Comparison of ENCODE assay signal across 1 cellular context in the genomic region with DNA sequence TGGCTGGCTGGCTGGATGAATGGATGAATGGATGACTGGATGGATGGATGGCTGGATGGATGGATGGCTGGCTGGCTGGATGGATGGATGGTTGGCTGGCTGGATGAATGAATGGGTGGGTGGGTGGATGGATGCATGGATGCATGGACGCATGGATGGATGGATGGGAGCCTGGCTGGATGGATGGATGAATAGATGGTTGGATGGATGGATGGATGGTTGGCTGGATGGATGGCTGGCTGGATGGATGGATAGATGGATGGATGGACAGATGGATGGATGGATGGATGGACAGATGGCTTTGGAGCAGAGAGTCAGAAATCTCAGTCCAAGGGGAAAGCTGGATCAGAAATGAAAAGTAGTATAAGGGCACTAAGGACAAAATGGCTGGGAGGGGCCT.
TF ChIP-seq lines count a peak whose summit lies in the region.

No MANE protein-coding gene starts in this region.

TF ChIP-seq in SK-N-SH, 30 proteins besides CTCF, POLR2A, EP300 and RAD21 (continued from another document):
- TF ChIP-seq, protein P1, sequence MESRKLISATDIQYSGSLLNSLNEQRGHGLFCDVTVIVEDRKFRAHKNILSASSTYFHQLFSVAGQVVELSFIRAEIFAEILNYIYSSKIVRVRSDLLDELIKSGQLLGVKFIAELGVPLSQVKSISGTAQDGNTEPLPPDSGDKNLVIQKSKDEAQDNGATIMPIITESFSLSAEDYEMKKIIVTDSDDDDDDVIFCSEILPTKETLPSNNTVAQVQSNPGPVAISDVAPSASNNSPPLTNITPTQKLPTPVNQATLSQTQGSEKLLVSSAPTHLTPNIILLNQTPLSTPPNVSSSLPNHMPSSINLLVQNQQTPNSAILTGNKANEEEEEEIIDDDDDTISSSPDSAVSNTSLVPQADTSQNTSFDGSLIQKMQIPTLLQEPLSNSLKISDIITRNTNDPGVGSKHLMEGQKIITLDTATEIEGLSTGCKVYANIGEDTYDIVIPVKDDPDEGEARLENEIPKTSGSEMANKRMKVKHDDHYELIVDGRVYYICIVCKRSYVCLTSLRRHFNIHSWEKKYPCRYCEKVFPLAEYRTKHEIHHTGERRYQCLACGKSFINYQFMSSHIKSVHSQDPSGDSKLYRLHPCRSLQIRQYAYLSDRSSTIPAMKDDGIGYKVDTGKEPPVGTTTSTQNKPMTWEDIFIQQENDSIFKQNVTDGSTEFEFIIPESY (IDR thresholded peaks at IDR 0.05; ENCODE audit: borderline replicate concordance, low read depth): no peak
- TF ChIP-seq, protein P2, sequence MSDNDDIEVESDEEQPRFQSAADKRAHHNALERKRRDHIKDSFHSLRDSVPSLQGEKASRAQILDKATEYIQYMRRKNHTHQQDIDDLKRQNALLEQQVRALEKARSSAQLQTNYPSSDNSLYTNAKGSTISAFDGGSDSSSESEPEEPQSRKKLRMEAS (IDR thresholded peaks at IDR 0.05; ENCODE audit: low read depth): no peak
- TF ChIP-seq GATA2 (CRISPR knock-in tag; IDR thresholded peaks at IDR 0.05): no peak
- TF ChIP-seq MEF2A (IDR thresholded peaks at IDR 0.05; ENCODE audit: borderline replicate concordance, low read depth): no peak
- no peak for TF ChIP-seq TCF12 (IDR thresholded peaks at IDR 0.05)
- no peak for TF ChIP-seq MXI1 (IDR thresholded peaks at IDR 0.05; ENCODE audit: low read depth, low read length)
- TF ChIP-seq, protein P3, sequence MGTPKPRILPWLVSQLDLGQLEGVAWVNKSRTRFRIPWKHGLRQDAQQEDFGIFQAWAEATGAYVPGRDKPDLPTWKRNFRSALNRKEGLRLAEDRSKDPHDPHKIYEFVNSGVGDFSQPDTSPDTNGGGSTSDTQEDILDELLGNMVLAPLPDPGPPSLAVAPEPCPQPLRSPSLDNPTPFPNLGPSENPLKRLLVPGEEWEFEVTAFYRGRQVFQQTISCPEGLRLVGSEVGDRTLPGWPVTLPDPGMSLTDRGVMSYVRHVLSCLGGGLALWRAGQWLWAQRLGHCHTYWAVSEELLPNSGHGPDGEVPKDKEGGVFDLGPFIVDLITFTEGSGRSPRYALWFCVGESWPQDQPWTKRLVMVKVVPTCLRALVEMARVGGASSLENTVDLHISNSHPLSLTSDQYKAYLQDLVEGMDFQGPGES (IDR thresholded peaks at IDR 0.05; ENCODE audit: low read depth, low read length): no peak
- no peak for TF ChIP-seq NFIC (IDR thresholded peaks at IDR 0.05; ENCODE audit: borderline replicate concordance)
- TF ChIP-seq SIN3A (IDR thresholded peaks at IDR 0.05; ENCODE audit: borderline replicate concordance, low read depth, low read length): no peak
- no peak for TF ChIP-seq JUND (IDR thresholded peaks at IDR 0.05)
- no peak for TF ChIP-seq RXRA (IDR thresholded peaks at IDR 0.05; ENCODE audit: borderline replicate concordance, low read depth)
- no peak for TF ChIP-seq ELF1 (IDR thresholded peaks at IDR 0.05)
- TF ChIP-seq GABPA (IDR thresholded peaks at IDR 0.05; ENCODE audit: low read depth): no peak
- TF ChIP-seq EZH2phosphoT487 (IDR thresholded peaks at IDR 0.05; ENCODE audit: borderline replicate concordance, low read depth): no peak
